Comparison of ENCODE assay signal across 28 cellular contexts in the genomic region with DNA sequence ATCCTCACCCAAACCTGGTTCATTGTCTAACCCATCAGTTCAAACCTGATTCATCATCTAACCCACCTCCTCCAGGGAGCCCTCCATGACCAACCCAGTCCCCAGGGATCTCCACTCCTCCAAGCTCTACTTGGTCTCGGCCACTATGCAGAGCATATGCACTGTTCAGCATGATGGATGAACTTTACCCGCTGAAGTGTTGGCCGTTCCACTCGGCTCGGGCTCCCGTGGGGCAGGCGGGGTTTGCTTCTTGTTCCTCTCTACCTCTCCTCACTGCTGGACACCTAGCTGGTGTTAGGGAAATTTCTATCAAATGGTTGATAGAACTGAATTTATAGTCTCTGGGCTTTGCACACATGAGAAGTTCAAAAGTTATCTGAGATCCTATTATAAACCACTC.
A peak's percentile ranks its signal among the peaks of the same experiment; 100 is the strongest.
DNase-seq lines count a peak whose midpoint lies in the region; ATAC-seq, FAIRE-seq and TF ChIP-seq lines count a peak whose summit lies in the region.
"Had no signal": no experiment of that assay in that cellular context is flagged by ENCODE, and none has a peak within 500 bp of the region (broad histone marks: within the 10 kb centered on the region; RNA-seq: fewer than 3 reads in every experiment).

No MANE protein-coding gene starts in this region.

- BruUV-seq in HepG2 (replicated peaks; lab: Mats Ljungman, UMichigan) (no TSS peak), K562 (replicated peaks; lab: Mats Ljungman, UMichigan) (no TSS peak)

- no peaks in the 10 kb centered on the region for H3K27me3 ChIP-seq in HepG2 (ENCODE audit: control insufficient read depth in 1 of 2, insufficient read depth in 2 of 2, low read length in 2 of 2)
- H3K27me3 ChIP-seq in right lobe of liver: no peaks in the 10 kb centered on the region
- H3K27me3 ChIP-seq in K562 (ENCODE audit: control insufficient read depth in 2 of 2, insufficient read depth in 2 of 2, low read length in 2 of 2): peaks cover 0 to 29% of the 10 kb centered on the region in 2 experiments; a peak in 2 of 5 replicates
- H3K27me3 ChIP-seq: BE2C, BLaER1 had no signal

- H3K9me3 Mint-ChIP-seq in nephron: no peaks in the 10 kb centered on the region
- H3K9me3 Mint-ChIP-seq: CD14-positive monocyte; CD4-positive, alpha-beta memory T cell; CD8-positive, alpha-beta memory T cell had no signal

- H3K36me3 ChIP-seq in HepG2 (replicated peaks in 1 of 2; ENCODE audit: control insufficient read depth in 1 of 2, insufficient read depth in 2 of 2, low read length in 2 of 2) (no peaks in the 10 kb centered on the region), right lobe of liver (no peaks in the 10 kb centered on the region), K562 (ENCODE audit: control insufficient read depth, insufficient read depth, low read length) (no peaks in the 10 kb centered on the region)
- H3K36me3 ChIP-seq: BE2C, BLaER1 had no signal

- TF ChIP-seq CTCF in HepG2 (CRISPR knock-in tag; IDR thresholded peaks at IDR 0.05) (no peak), right lobe of liver (IDR thresholded peaks at IDR 0.05) (no peak), K562 (IDR thresholded peaks at IDR 0.05 in 2 of 3, conservative IDR thresholded peaks at IDR 0.05 in 1 of 3; ENCODE audit: insufficient read depth in 2 of 3, low read depth in 1 of 3, low read length in 3 of 3) (no peak), nephron (IDR thresholded peaks at IDR 0.05; ENCODE audit: unreplicated experiment in 3 of 3) (no peak)

- H3K4me1 ChIP-seq in HepG2 (ENCODE audit: insufficient read depth, low read length) (peaks cover 57% of the 10 kb centered on the region), right lobe of liver (no peaks in the 10 kb centered on the region), K562 (replicated peaks in 1 of 2; ENCODE audit: control insufficient read depth in 2 of 2, insufficient read depth in 2 of 2, low read length in 2 of 2) (no peaks in the 10 kb centered on the region)
- H3K4me1 ChIP-seq: BLaER1 had no signal

- no peak overlapping the region for H3K4me2 ChIP-seq in HepG2 (ENCODE audit: low read depth, low read length)
- no peak overlapping the region for H3K4me2 ChIP-seq in K562 (ENCODE audit: insufficient read depth, low read length)
- H3K4me2 ChIP-seq: BLaER1 had no signal

- no peak overlapping the region for H3K4me3 Mint-ChIP-seq in nephron
- H3K4me3 Mint-ChIP-seq: CD14-positive monocyte; CD4-positive, alpha-beta memory T cell; CD4-positive, CD25-positive, alpha-beta regulatory T cell; CD8-positive, alpha-beta memory T cell had no signal

- peaks cover 41% of the 10 kb centered on the region for H3K4me1 Mint-ChIP-seq in nephron
- H3K4me1 Mint-ChIP-seq: CD14-positive monocyte; CD4-positive, alpha-beta memory T cell; CD4-positive, CD25-positive, alpha-beta regulatory T cell; CD8-positive, alpha-beta memory T cell had no signal

- no peaks in the 10 kb centered on the region for H3K36me3 Mint-ChIP-seq in nephron (ENCODE audit: low read depth)
- H3K36me3 Mint-ChIP-seq: CD14-positive monocyte; CD4-positive, alpha-beta memory T cell; CD4-positive, CD25-positive, alpha-beta regulatory T cell; CD8-positive, alpha-beta memory T cell had no signal

- H2AFZ ChIP-seq in HepG2 (ENCODE audit: low read length): no peak overlapping the region
- no peak overlapping the region for H2AFZ ChIP-seq in K562 (ENCODE audit: low read depth, low read length)

- intact Hi-C loops in HepG2 (cut with micrococcal nuclease; ENCODE audit: unreplicated experiment): no loop called here
- intact Hi-C loops in right lobe of liver (cut with DNase I): no loop called here
- intact Hi-C loops in K562 (cut with micrococcal nuclease): no loop called here

- H3K9ac ChIP-seq in HepG2 (ENCODE audit: insufficient read depth, low read depth, low read length) (no peak overlapping the region), K562 (ENCODE audit: insufficient read depth in 1 of 2, low read depth in 2 of 2, low read length in 2 of 2) (no peak overlapping the region)
- H3K9ac ChIP-seq: BLaER1 had no signal

- no peaks in the 10 kb centered on the region for H4K20me1 ChIP-seq in HepG2 (ENCODE audit: insufficient read depth, low read length)
- H4K20me1 ChIP-seq in K562 (replicated peaks; ENCODE audit: control insufficient read depth, insufficient read depth, low read length): peaks cover 4% of the 10 kb centered on the region; the same call in 1 of the 2 replicates
- H4K20me1 ChIP-seq: BLaER1 had no signal

- H3K27ac Mint-ChIP-seq in nephron: peak overlapping the region in 2 of 3 experiments; percentile 18 to 63
- H3K27ac Mint-ChIP-seq: CD4-positive, alpha-beta memory T cell; CD4-positive, CD25-positive, alpha-beta regulatory T cell; CD8-positive, alpha-beta memory T cell had no signal

- H3K9me1 ChIP-seq in K562 (ENCODE audit: control insufficient read depth, insufficient read depth, low read length): no peaks in the 10 kb centered on the region

- CTCF ChIA-PET in HepG2 (lab: Yijun Ruan, JAX; ENCODE audit: low intra/inter-chr PET ratio, low total read pairs) (no interaction called here), K562 (lab: Yijun Ruan, JAX; ENCODE audit: low intra/inter-chr PET ratio) (no interaction called here)

- no peaks in the 10 kb centered on the region for H3K79me2 ChIP-seq in HepG2 (ENCODE audit: insufficient read depth, low read length)
- H3K79me2 ChIP-seq in K562 (ENCODE audit: control insufficient read depth, insufficient read depth, low read length): no peaks in the 10 kb centered on the region

- TF ChIP-seq POLR2A in HepG2 (IDR thresholded peaks at IDR 0.05; ENCODE audit: insufficient read depth in 1 of 2, low read depth in 2 of 2, low read length in 2 of 2): no peak
- no peak for TF ChIP-seq POLR2A in right lobe of liver (IDR thresholded peaks at IDR 0.05)
- TF ChIP-seq POLR2A in K562 (conservative IDR thresholded peaks at IDR 0.05): no peak

- H3K27me3 Mint-ChIP-seq in nephron (ENCODE audit: low read depth): peaks cover 52% of the 10 kb centered on the region

- ATAC-seq in HepG2 (peak; percentile 20; the same call in 1 of the 3 replicates), right lobe of liver (no peak), K562 (no peak)
- ATAC-seq: GM12878 had no signal

- FAIRE-seq in HepG2 (lab: Jason Lieb, UNC): no peak
- no peak for FAIRE-seq in K562 (lab: Jason Lieb, UNC)
- no peak for FAIRE-seq in RCC 7860 (lab: Jason Lieb, UNC)
- FAIRE-seq: A204.1, GM12878, GM12892, GM18507 had no signal

- POLR2A ChIA-PET in HepG2 (lab: Yijun Ruan, JAX) (interaction anchor here (1.1 to 1.2 kb wide), 2 partner anchors 27 to 33 kb away, joined by 3 read pairs; no protein-coding TSS in a partner anchor), K562 (lab: Yijun Ruan, JAX) (interaction anchor here (0.9 kb wide), 1 partner anchor 133 kb away, joined by 7 read pairs; no protein-coding TSS in a partner anchor)

- WGBS in HepG2 (ENCODE audit: low lambda C conversion rate): 29% methylated on average over 7 of the region's 7 CpGs
- 86% methylated on average over 7 of the region's 7 CpGs for WGBS in right lobe of liver (ENCODE audit: insufficient coverage, low coverage, low lambda C conversion rate, missing lambda C conversion rate)
- 0% methylated on average over 7 of the region's 7 CpGs for WGBS in K562 (ENCODE audit: insufficient coverage, low coverage, missing lambda C conversion rate)

- no peak overlapping the region for H3K4me3 ChIP-seq in HepG2 (replicated peaks in 1 of 3; ENCODE audit: insufficient read depth in 1 of 3, low read depth in 2 of 3, low read length in 3 of 3)
- H3K4me3 ChIP-seq in right lobe of liver: no peak overlapping the region
- no peak overlapping the region for H3K4me3 ChIP-seq in K562
- H3K4me3 ChIP-seq: BLaER1, GM12878 had no signal

- in situ Hi-C loops in HepG2 (cut with HindIII; ENCODE audit: extremely low pct_ligation_motif_present, low pct_unique_long_range_greater_than_20kb): no loop called here
- in situ Hi-C loops in K562 (cut with MboI): no loop called here

- H3K27ac ChIP-seq in HepG2 (ENCODE audit: extremely low read length, insufficient read depth, low read length): no peak overlapping the region
- no peak overlapping the region for H3K27ac ChIP-seq in right lobe of liver
- H3K27ac ChIP-seq in K562 (ENCODE audit: extremely low read depth, low read depth, low read length): no peak overlapping the region
- H3K27ac ChIP-seq: BLaER1 had no signal

- no peaks in the 10 kb centered on the region for H3K9me3 ChIP-seq in HepG2 (ENCODE audit: low read length)
- no peaks in the 10 kb centered on the region for H3K9me3 ChIP-seq in right lobe of liver
- H3K9me3 ChIP-seq in K562 (replicated peaks; ENCODE audit: control insufficient read depth, insufficient read depth, low read depth, low read length): no peaks in the 10 kb centered on the region
- H3K9me3 ChIP-seq: BE2C, BLaER1 had no signal

- DNase-seq in HepG2 (ENCODE audit: low spot score): no peak
- DNase-seq in right lobe of liver: no peak
- DNase-seq in K562 (ENCODE audit: extremely low read depth in 1 of 4, low spot score in 3 of 4): no peak
- DNase-seq in OCI-M2 (lab: John Stamatoyannopoulos, UW; ENCODE audit: unreplicated experiment): no peak
- no peak for DNase-seq in RCC 7860 (ENCODE audit: low spot score)
- no peak for DNase-seq in SW480 (ENCODE audit: low spot score)
- DNase-seq: 8988T; ACHN; BE2C; C1 segment of cervical spinal cord; CD4-positive, alpha-beta memory T cell; CD4-positive, CD25-positive, alpha-beta regulatory T cell; CD8-positive, alpha-beta memory T cell; COR-L47; DMS 273 treated with DMSO at 0.1 percent for 48 hours; DMS153; DMS53; DMS79; DND-41; EL; GDM1 had no signal

- TF ChIP-seq EP300 in HepG2 (IDR thresholded peaks at IDR 0.05; ENCODE audit: low read depth in 2 of 2, low read length in 2 of 2): no peak
- TF ChIP-seq EP300 in HepG2 (CRISPR knock-in tag; IDR thresholded peaks at IDR 0.05; ENCODE audit: borderline replicate concordance): no peak
- no peak for TF ChIP-seq EP300 in K562 (IDR thresholded peaks at IDR 0.05; ENCODE audit: low read length)

- no peak for TF ChIP-seq RAD21 in HepG2 (CRISPR knock-in tag; IDR thresholded peaks at IDR 0.05)
- no peak for TF ChIP-seq RAD21 in K562 (CRISPR knock-in tag; conservative IDR thresholded peaks at IDR 0.05 in 1 of 2, IDR thresholded peaks at IDR 0.05 in 1 of 2)

TF ChIP-seq in HepG2, 621 proteins besides CTCF, POLR2A, EP300 and RAD21 (continues in another document):
- no peak for TF ChIP-seq ZIK1 (CRISPR knock-in tag; IDR thresholded peaks at IDR 0.05; ENCODE audit: borderline replicate concordance, low read depth)

TF ChIP-seq in K562, 482 proteins besides CTCF, POLR2A, EP300 and RAD21:
- TF ChIP-seq PTTG1 (tag; IDR thresholded peaks at IDR 0.05; ENCODE audit: low read depth) (no peak), ZFP36 (IDR thresholded peaks at IDR 0.05; ENCODE audit: low read depth, low read length, partially characterized antibody) (peak; percentile 85)
